Comparison of ENCODE assay signal across 1 cellular context in the genomic region with DNA sequence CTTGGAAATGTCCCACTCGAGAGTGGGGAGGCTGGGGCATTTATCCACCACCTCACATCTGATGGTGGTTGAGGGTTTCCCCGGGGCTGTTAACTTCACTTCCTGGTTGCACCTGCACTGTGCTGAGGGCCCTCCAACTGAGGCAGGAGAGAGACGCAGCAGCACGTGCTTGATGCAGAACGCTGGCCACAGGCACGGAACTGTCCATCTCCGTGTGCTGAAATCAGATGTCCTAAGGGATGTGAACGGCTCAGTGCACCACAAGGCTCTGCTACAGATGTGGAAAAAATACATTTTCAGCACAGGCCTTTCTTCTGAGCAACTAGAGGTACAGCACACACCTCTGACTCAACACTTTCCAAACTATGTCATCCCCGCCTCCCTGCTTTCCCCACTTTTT.
TF ChIP-seq lines count a peak whose summit lies in the region.

No MANE protein-coding gene starts in this region.

TF ChIP-seq in HepG2, 621 proteins besides CTCF, POLR2A, EP300 and RAD21 (continued from another document):
- TF ChIP-seq, protein P1, sequence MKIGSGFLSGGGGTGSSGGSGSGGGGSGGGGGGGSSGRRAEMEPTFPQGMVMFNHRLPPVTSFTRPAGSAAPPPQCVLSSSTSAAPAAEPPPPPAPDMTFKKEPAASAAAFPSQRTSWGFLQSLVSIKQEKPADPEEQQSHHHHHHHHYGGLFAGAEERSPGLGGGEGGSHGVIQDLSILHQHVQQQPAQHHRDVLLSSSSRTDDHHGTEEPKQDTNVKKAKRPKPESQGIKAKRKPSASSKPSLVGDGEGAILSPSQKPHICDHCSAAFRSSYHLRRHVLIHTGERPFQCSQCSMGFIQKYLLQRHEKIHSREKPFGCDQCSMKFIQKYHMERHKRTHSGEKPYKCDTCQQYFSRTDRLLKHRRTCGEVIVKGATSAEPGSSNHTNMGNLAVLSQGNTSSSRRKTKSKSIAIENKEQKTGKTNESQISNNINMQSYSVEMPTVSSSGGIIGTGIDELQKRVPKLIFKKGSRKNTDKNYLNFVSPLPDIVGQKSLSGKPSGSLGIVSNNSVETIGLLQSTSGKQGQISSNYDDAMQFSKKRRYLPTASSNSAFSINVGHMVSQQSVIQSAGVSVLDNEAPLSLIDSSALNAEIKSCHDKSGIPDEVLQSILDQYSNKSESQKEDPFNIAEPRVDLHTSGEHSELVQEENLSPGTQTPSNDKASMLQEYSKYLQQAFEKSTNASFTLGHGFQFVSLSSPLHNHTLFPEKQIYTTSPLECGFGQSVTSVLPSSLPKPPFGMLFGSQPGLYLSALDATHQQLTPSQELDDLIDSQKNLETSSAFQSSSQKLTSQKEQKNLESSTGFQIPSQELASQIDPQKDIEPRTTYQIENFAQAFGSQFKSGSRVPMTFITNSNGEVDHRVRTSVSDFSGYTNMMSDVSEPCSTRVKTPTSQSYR (CRISPR knock-in tag; IDR thresholded peaks at IDR 0.05; ENCODE audit: borderline replicate concordance), result no peak
- TF ChIP-seq ZNF670 (CRISPR knock-in tag; IDR thresholded peaks at IDR 0.05; ENCODE audit: borderline replicate concordance), result no peak
TF ChIP-seq in HepG2: peak in this region for 3.
